1 cellular context compared by ENCODE assay signal in the genomic region with DNA sequence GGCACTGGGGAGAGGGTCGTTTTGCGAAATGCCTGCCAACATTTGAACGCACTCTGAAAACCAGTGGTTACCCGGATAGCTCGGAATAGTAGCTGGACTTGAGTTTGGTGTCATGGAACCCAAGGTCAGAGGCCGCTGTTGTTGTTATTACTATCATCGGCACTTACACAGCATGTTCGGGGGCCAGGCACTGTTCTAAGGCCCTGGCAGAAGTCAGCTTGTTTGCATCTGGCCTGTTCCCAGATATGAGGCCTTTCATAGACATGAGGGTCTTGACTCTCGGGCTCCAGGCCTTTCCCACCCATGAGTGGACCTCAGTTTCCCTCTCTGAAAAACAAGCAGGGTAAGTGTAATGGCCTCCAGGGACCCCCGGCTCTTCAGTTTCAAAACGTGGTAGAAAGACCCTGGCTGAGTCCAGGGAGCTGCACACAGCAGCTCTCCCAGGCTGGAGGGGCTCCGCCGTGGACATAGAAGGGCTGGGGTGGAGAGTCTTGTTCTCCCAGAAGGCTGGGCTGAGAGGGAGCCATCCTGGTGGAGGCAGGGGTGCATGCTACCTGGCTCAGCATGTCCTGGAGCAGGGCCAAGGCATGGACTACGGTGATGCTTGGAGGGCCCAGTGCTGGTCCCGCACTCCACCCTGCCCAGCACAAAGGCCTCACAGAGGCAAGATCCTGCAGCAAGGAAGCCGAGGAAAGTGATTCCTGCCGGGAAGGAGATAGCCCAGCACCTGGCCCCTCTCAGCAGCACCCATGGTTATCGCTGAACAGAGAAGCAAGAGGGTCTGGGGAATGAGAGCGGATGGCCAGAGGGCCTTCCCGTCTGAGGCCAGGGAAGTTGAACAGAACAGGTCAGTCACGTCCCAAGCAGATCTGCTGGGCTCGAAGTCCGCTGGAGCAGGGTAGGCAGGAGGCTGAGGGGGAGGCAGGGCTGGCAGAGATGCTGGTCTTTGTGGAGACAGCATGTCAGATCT.
TF ChIP-seq lines count a peak whose summit lies in the region.

No MANE protein-coding gene starts in this region.

TF ChIP-seq in IMR-90, 13 proteins besides CTCF, POLR2A, EP300 and RAD21 (continued from another document):
- TF ChIP-seq, protein P1, sequence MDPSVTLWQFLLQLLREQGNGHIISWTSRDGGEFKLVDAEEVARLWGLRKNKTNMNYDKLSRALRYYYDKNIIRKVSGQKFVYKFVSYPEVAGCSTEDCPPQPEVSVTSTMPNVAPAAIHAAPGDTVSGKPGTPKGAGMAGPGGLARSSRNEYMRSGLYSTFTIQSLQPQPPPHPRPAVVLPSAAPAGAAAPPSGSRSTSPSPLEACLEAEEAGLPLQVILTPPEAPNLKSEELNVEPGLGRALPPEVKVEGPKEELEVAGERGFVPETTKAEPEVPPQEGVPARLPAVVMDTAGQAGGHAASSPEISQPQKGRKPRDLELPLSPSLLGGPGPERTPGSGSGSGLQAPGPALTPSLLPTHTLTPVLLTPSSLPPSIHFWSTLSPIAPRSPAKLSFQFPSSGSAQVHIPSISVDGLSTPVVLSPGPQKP (IDR thresholded peaks at IDR 0.05; ENCODE audit: borderline replicate concordance, low read depth, low read length) = no peak
